In genomic region chr22:24107668-24108067, GRCh38 we compare ENCODE assay signal across 1 cellular context.
TF ChIP-seq lines count a peak whose summit lies in the region.

No MANE protein-coding gene starts in this region.

TF ChIP-seq in GM23338, 12 proteins besides CTCF, POLR2A, EP300 and RAD21 (continued from another document):
- TF ChIP-seq EZH2phosphoT487 (IDR thresholded peaks at IDR 0.05; ENCODE audit: unreplicated experiment) (no peak), ZNF114 (CRISPR knock-in tag; IDR thresholded peaks at IDR 0.05) (no peak), STAT1 (IDR thresholded peaks at IDR 0.05; ENCODE audit: unreplicated experiment) (no peak), CREB1 (CRISPR knock-in tag; IDR thresholded peaks at IDR 0.05; ENCODE audit: low read depth) (no peak), ETS1 (IDR thresholded peaks at IDR 0.05) (no peak)
- TF ChIP-seq, protein P1, sequence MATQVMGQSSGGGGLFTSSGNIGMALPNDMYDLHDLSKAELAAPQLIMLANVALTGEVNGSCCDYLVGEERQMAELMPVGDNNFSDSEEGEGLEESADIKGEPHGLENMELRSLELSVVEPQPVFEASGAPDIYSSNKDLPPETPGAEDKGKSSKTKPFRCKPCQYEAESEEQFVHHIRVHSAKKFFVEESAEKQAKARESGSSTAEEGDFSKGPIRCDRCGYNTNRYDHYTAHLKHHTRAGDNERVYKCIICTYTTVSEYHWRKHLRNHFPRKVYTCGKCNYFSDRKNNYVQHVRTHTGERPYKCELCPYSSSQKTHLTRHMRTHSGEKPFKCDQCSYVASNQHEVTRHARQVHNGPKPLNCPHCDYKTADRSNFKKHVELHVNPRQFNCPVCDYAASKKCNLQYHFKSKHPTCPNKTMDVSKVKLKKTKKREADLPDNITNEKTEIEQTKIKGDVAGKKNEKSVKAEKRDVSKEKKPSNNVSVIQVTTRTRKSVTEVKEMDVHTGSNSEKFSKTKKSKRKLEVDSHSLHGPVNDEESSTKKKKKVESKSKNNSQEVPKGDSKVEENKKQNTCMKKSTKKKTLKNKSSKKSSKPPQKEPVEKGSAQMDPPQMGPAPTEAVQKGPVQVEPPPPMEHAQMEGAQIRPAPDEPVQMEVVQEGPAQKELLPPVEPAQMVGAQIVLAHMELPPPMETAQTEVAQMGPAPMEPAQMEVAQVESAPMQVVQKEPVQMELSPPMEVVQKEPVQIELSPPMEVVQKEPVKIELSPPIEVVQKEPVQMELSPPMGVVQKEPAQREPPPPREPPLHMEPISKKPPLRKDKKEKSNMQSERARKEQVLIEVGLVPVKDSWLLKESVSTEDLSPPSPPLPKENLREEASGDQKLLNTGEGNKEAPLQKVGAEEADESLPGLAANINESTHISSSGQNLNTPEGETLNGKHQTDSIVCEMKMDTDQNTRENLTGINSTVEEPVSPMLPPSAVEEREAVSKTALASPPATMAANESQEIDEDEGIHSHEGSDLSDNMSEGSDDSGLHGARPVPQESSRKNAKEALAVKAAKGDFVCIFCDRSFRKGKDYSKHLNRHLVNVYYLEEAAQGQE (IDR thresholded peaks at IDR 0.05; ENCODE audit: unreplicated experiment) = no peak
TF ChIP-seq in GM23338: peak in this region for 0.
